Comparison of ENCODE assay signal across 8 cellular contexts in genomic region chr6:26568601-26569432, GRCh38. TPM values are rescaled to one million over a fixed set of nuclear protein-coding genes. Genes with fewer than 3 reads are reported as not detected.
DNase-seq lines count a peak whose midpoint lies in the region; ATAC-seq and TF ChIP-seq lines count a peak whose summit lies in the region.

No MANE protein-coding gene starts in this region.

- H3K4me3 ChIP-seq in right atrium auricular region, result peak overlapping the region; percentile 45 to 51
- peak overlapping the region; percentile 51 to 61 for H3K4me3 ChIP-seq in uterus

- H3K36me3 ChIP-seq in right atrium auricular region (no peaks in the 10 kb centered on the region), uterus (no peaks in the 10 kb centered on the region)

- POLR2A ChIA-PET in GM10248 (lab: Yijun Ruan, JAX), result interaction anchor here (0.6 to 1.7 kb wide), 5 partner anchors 12 to 578 kb away, joined by 3 to 4 read pairs (median 3); a partner anchor contains a TSS

- H3K4me1 ChIP-seq in right atrium auricular region (peaks cover 0 to 6% of the 10 kb centered on the region in 2 donors), uterus (no peaks in the 10 kb centered on the region)

- peak; percentile 38 for TF ChIP-seq CTCF in GM10248 (IDR thresholded peaks at IDR 0.05; ENCODE audit: control extremely low read depth, extremely low read depth, low read depth, missing control alignments)
- peak in 1 of 2 donors; percentile 51 for TF ChIP-seq CTCF in right atrium auricular region (IDR thresholded peaks at IDR 0.05)
- TF ChIP-seq CTCF in uterus (IDR thresholded peaks at IDR 0.05), result peak in 2 of 4 experiments; percentile 7 to 19

- intact Hi-C loops in uterus (cut with DNase I; ENCODE audit: low total_unique reads), result no loop called here

- peak overlapping the region; percentile 93 for H3K27ac ChIP-seq in angular gyrus (ENCODE audit: low read depth, low read length)
- H3K27ac ChIP-seq in right atrium auricular region, result peak overlapping the region; percentile 33 to 75
- peak overlapping the region; percentile 79 to 91 for H3K27ac ChIP-seq in uterus

- CTCF ChIA-PET in GM10248 (lab: Yijun Ruan, JAX), result interaction anchor here (0.8 to 20.8 kb wide), 17 partner anchors 10 to 1204 kb away, joined by 3 to 280 read pairs (median 4); partner anchors contain the start of gene ABT1

- H3K9me3 ChIP-seq in right atrium auricular region (no peaks in the 10 kb centered on the region), uterus (no peaks in the 10 kb centered on the region)

- TF ChIP-seq POLR2A in uterus (IDR thresholded peaks at IDR 0.05), result no peak

- H3K27me3 ChIP-seq in right atrium auricular region, result no peaks in the 10 kb centered on the region
- H3K27me3 ChIP-seq in uterus, result no peaks in the 10 kb centered on the region

- peak; percentile 72 for ATAC-seq in HG02852 (IDR thresholded peaks at IDR 0.05; ENCODE audit: unreplicated experiment)

- DNase-seq in GM10248 (ENCODE audit: extremely low spot score) (peak; percentile 82), NCI-H1694 (lab: John Stamatoyannopoulos, UW) (peak; percentile 94), T-helper 1 cell (peak; percentile 85 to 98 (median 94)), right atrium auricular region (ENCODE audit: low spot score) (peak; percentile 97), pulmonary artery endothelial cell (ENCODE audit: low read depth, low spot score) (peak; percentile 58), uterus (peak; percentile 96 to 97)

RNA-seq across cellular contexts. Expression of gene ABT1, which starts 27.9 kb away (rescaled TPM):
- 1 to 10 TPM; 7.3 to 8.8 TPM for total RNA-seq in right atrium auricular region
- 22.1 and 25.5 TPM in 2 replicates for total RNA-seq in pulmonary artery endothelial cell
- total RNA-seq in uterus, result 10 to 100 TPM; 10.5 to 18.7 (median 16.1) TPM

RNA-seq across cellular contexts. Expression of gene HMGN4, which starts 30.7 kb away (rescaled TPM):
- total RNA-seq in right atrium auricular region, result 10 to 100 TPM; 36.1 to 52.5 TPM
- total RNA-seq in pulmonary artery endothelial cell, result 53.0 and 75.1 TPM in 2 replicates
- 10 to 100 TPM; 14.6 to 89.0 (median 73.3) TPM for total RNA-seq in uterus

Comparison
In these comparisons a context has a peak if more than half of its experiments do, and no peak if none do; other contexts are left out.
1. Peak in every context shown above with its lines: DNase-seq, ATAC-seq, H3K4me3 ChIP-seq and H3K27ac ChIP-seq.